In the genomic region with DNA sequence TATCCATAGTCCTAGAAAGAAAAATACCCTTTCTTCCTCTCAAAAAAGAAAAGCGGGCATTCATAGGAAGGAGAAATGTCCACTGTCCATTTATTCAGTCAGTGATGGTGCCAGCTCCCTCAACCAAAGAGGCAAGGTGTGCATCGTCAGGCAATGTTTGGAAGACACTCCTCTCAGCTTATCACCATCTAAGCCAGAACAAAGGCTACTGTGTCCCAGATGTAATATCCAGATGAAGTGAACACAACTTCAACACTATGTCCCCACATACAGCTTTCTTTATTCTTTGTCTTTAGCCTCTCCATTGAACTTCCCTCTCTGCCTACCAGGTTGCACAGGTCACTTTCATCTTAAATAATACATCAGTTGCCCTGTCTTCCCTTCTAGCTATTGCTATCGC, we compare ENCODE assay signal across 28 cellular contexts.
"Had no signal": no experiment of that assay in that cellular context is flagged by ENCODE, and none has a peak within 500 bp of the region (broad histone marks: within the 10 kb centered on the region; RNA-seq: fewer than 3 reads in every experiment).

No MANE protein-coding gene starts in this region.

- H3K36me3 ChIP-seq: colonic mucosa, esophagus squamous epithelium, gastrocnemius medialis, gastroesophageal sphincter, heart left ventricle, heart right ventricle had no signal

- H3K9me3 ChIP-seq: colonic mucosa had no signal

- H3K4me3 Mint-ChIP-seq: dendritic cell treated with granulocyte-macrophage colony-stimulating factor and Interleukin-4, amounts not matched to agents 40 ng/mL and 50 ng/mL, for 4 days; effector memory CD8-positive, alpha-beta T cell; endodermal cell had no signal

- H3K27me3 ChIP-seq: colonic mucosa, dorsolateral prefrontal cortex, esophagus squamous epithelium, foreskin keratinocyte, gastroesophageal sphincter, heart left ventricle, heart right ventricle had no signal

- H3K27ac ChIP-seq: colonic mucosa, coronary artery, dorsolateral prefrontal cortex, epithelial cell of prostate, esophagus squamous epithelium, foreskin keratinocyte, gastrocnemius medialis, gastroesophageal sphincter, heart left ventricle, heart right ventricle had no signal

- DNase-seq: colonic mucosa; cortex of kidney; dermis blood vessel endothelial cell; dorsolateral prefrontal cortex; effector CD4-positive, alpha-beta T cell; effector CD8-positive, alpha-beta T cell; effector memory CD4-positive, alpha-beta T cell; effector memory CD8-positive, alpha-beta T cell; endodermal cell; erythroblast; esophagus squamous epithelium; foreskin fibroblast; foreskin keratinocyte; foreskin melanocyte; gastrocnemius medialis; glutamatergic neuron; head of caudate nucleus; heart left ventricle; heart right ventricle had no signal

- FAIRE-seq: colon, endometrium, endothelial cell of umbilical vein, frontal cortex had no signal

- H3K27ac Mint-ChIP-seq: dendritic cell treated with granulocyte-macrophage colony-stimulating factor and Interleukin-4, amounts not matched to agents 40 ng/mL and 50 ng/mL, for 4 days; effector memory CD8-positive, alpha-beta T cell; endodermal cell had no signal

- H3K4me1 ChIP-seq: colonic mucosa, esophagus squamous epithelium, foreskin keratinocyte, gastrocnemius medialis, gastroesophageal sphincter, heart left ventricle, heart right ventricle had no signal

- H3K4me3 ChIP-seq: colonic mucosa, coronary artery, dorsolateral prefrontal cortex, esophagus squamous epithelium, gastrocnemius medialis, gastroesophageal sphincter, heart left ventricle, heart right ventricle had no signal

- H3K4me1 Mint-ChIP-seq: endodermal cell had no signal

- ATAC-seq: effector memory CD8-positive, alpha-beta T cell; esophagus mucosa; foreskin keratinocyte; gastrocnemius medialis; gastroesophageal sphincter; heart left ventricle; heart right ventricle had no signal
